Comparison of ENCODE assay signal across 26 cellular contexts in the genomic region with DNA sequence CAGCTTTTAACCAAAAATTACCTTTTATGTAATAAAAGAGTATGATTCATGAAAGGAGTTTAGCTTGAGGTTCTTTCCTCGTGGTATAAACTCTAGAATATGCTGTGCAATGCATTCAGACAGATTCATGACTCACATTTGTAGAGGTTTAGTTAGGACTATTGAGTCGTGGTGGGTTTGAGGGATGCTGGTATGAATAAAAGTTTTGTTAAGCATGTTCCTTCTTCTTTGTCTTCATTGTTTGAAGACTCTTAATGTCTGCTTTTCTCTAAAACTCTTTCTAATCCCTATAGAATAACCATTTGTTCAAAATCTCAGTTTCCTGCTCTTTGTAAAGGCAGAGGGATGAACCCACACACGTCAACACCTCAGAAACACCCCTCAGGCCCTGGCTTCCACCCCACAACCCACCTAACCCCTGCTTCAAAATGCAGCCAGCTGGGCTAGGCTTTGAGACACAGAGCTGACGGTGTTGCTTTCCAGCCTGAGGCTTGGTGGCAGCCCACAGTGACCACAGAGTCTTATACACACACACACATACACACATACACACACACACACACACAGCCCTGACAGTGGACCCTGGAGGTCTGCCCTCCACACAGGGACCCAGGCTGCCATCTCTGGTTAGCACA.
"Had no signal": no experiment of that assay in that cellular context is flagged by ENCODE, and none has a peak within 500 bp of the region (broad histone marks: within the 10 kb centered on the region; RNA-seq: fewer than 3 reads in every experiment).

No MANE protein-coding gene starts in this region.

- H3K4me2 ChIP-seq: hepatocyte had no signal

- DNase-seq: effector memory CD4-positive, alpha-beta T cell; erythroblast; esophagus squamous epithelium; gastrocnemius medialis; heart left ventricle; left cardiac atrium; left lung; mesendoderm; midbrain; naive thymus-derived CD4-positive, alpha-beta T cell; occipital lobe; ovary; posterior cingulate gyrus; psoas muscle; right cardiac atrium; sigmoid colon; spleen; stimulated activated CD4-positive, alpha-beta T cell treated with anti-CD3 and anti-CD28 coated beads, Interleukin-4, amount 100 ng/mL, for 4 hours; stimulated activated naive CD8-positive, alpha-beta T cell treated with anti-CD3 and anti-CD28 coated beads, Interleukin-15, Interleukin-2, amounts not matched to agents 100 U/mL and 50 U/mL, for 24 hours; substantia nigra; upper lobe of left lung; uterus had no signal

- H3K4me1 ChIP-seq: esophagus squamous epithelium, gastrocnemius medialis, heart left ventricle, left lung, psoas muscle, sigmoid colon, spleen, tibial nerve, upper lobe of left lung, uterus had no signal

- H3K4me3 ChIP-seq: esophagus squamous epithelium, gastrocnemius medialis, heart left ventricle, hepatocyte, left lung, ovary, psoas muscle, sigmoid colon, spleen, thoracic aorta, tibial nerve, upper lobe of left lung, uterus had no signal

- H3K9me3 ChIP-seq: esophagus squamous epithelium, gastrocnemius medialis, ovary, psoas muscle, thoracic aorta, tibial nerve, upper lobe of left lung, uterus had no signal

- H2AFZ ChIP-seq: hepatocyte had no signal

- ATAC-seq: gastrocnemius medialis; heart left ventricle; left cardiac atrium; left lung; naive thymus-derived CD4-positive, alpha-beta T cell; psoas muscle; right cardiac atrium; stimulated activated memory B cell treated with anti-CD40 and anti-IgM and Interleukin-4, amounts not matched to agents 10 μg/mL and 1 μg/mL and 100 μg/mL, for 72 hours; stimulated activated naive CD8-positive, alpha-beta T cell treated with anti-CD3 and anti-CD28 coated beads, Interleukin-15, Interleukin-2, amounts not matched to agents 100 U/mL and 50 U/mL, for 24 hours had no signal

- H3K27me3 ChIP-seq: esophagus squamous epithelium, gastrocnemius medialis, hepatocyte, left lung, ovary, sigmoid colon, spleen, tibial nerve, upper lobe of left lung, uterus had no signal

- H3K36me3 ChIP-seq: esophagus squamous epithelium, gastrocnemius medialis, heart left ventricle, left lung, ovary, sigmoid colon, spleen, thoracic aorta, tibial nerve, upper lobe of left lung, uterus had no signal

- H3K27ac ChIP-seq: esophagus squamous epithelium, gastrocnemius medialis, heart left ventricle, hepatocyte, left lung, ovary, psoas muscle, sigmoid colon, spleen, thoracic aorta, tibial nerve, upper lobe of left lung, uterus had no signal
